In genomic region chr4:72351521-72351920, GRCh38 we compare ENCODE assay signal across 20 cellular contexts.
DNase-seq lines count a peak whose midpoint lies in the region; ATAC-seq, FAIRE-seq and TF ChIP-seq lines count a peak whose summit lies in the region.
"Had no signal": no experiment of that assay in that cellular context is flagged by ENCODE, and none has a peak within 500 bp of the region (broad histone marks: within the 10 kb centered on the region; RNA-seq: fewer than 3 reads in every experiment).

No MANE protein-coding gene starts in this region.

- BruUV-seq in PC-3 (replicated peaks; lab: Mats Ljungman, UMichigan), result no TSS peak

- H3F3A ChIP-seq in PC-3 (ENCODE audit: low read length, unreplicated experiment), result no peaks in the 10 kb centered on the region

- H3K9me3 ChIP-seq in PC-3 (ENCODE audit: low read length), result no peaks in the 10 kb centered on the region
- H3K9me3 ChIP-seq: A549; BLaER1 treated with 17β-estradiol and CSF1 and Interleukin-3, amounts not matched to agents 10 nM and 100 nM; Caco-2 had no signal

- no peak overlapping the region for H3K27ac ChIP-seq in PC-3 (ENCODE audit: low read length)
- H3K27ac ChIP-seq: A549; BLaER1 treated with 17β-estradiol and CSF1 and Interleukin-3, amounts not matched to agents 10 nM and 100 nM had no signal

- peaks cover 9% of the 10 kb centered on the region for H3K9me3 Mint-ChIP-seq in mesothelial cell of epicardium
- H3K9me3 Mint-ChIP-seq: CD4-positive, alpha-beta T cell; CD8-positive, alpha-beta T cell had no signal

- no peak overlapping the region for H3K4me3 ChIP-seq in PC-3 (ENCODE audit: low read length)
- H3K4me3 ChIP-seq: A549; BLaER1 treated with 17β-estradiol and CSF1 and Interleukin-3, amounts not matched to agents 10 nM and 100 nM; GM12878 had no signal

- intact Hi-C loops in PC-3 (cut with micrococcal nuclease), result no loop called here

- H3K36me3 Mint-ChIP-seq in mesothelial cell of epicardium, result no peaks in the 10 kb centered on the region
- H3K36me3 Mint-ChIP-seq: CD8-positive, alpha-beta T cell had no signal

- H3K27me3 ChIP-seq in PC-3 (ENCODE audit: low read length), result no peaks in the 10 kb centered on the region
- H3K27me3 ChIP-seq: BLaER1 treated with 17β-estradiol and CSF1 and Interleukin-3, amounts not matched to agents 10 nM and 100 nM had no signal

- peaks cover 9% of the 10 kb centered on the region for H3K4me1 Mint-ChIP-seq in mesothelial cell of epicardium
- H3K4me1 Mint-ChIP-seq: B cell had no signal

- CTCF ChIA-PET in PC-3 (lab: Charles Lee), result no interaction called here

- H3K9me2 ChIP-seq in PC-3 (replicated peaks; ENCODE audit: low read length), result no peaks in the 10 kb centered on the region

- no peaks in the 10 kb centered on the region for H3K36me3 ChIP-seq in PC-3 (ENCODE audit: low read depth, low read length)
- H3K36me3 ChIP-seq: BLaER1 treated with 17β-estradiol and CSF1 and Interleukin-3, amounts not matched to agents 10 nM and 100 nM had no signal

- no peak for DNase-seq in PC-3
- no peak for DNase-seq in mesothelial cell of epicardium (ENCODE audit: low spot score in 2 of 2, unreplicated experiment in 2 of 2)
- DNase-seq in HUDEP-2 (lab: John Stamatoyannopoulos, UW; ENCODE audit: unreplicated experiment in 76 of 76), result no peak
- DNase-seq in superior temporal gyrus (ENCODE audit: extremely low spot score), result no peak
- no peak for DNase-seq in activated T-cell treated with anti-CD3 and anti-CD28 coated beads, Interleukin-2, amount 50 U/mL, for 48 hours
- DNase-seq: AML-193; Caco-2; Calu3; CD4-positive, alpha-beta T cell; CD8-positive, alpha-beta T cell; DMS79 treated with DMSO at 0.1 percent for 48 hours; GDM1 had no signal

- peaks cover 20% of the 10 kb centered on the region for H3K4me1 ChIP-seq in PC-3 (ENCODE audit: insufficient read depth, low read length)
- H3K4me1 ChIP-seq: A549; BLaER1 treated with 17β-estradiol and CSF1 and Interleukin-3, amounts not matched to agents 10 nM and 100 nM had no signal

- ATAC-seq in PC-3 (no peak; the same call in 1 of the 2 replicates), HG02623 (IDR thresholded peaks at IDR 0.05; ENCODE audit: unreplicated experiment) (no peak)
- ATAC-seq: A549; CD8-positive, alpha-beta T cell; GM12878 had no signal

- no peak overlapping the region for H3K4me3 Mint-ChIP-seq in mesothelial cell of epicardium
- H3K4me3 Mint-ChIP-seq: B cell; CD4-positive, alpha-beta T cell; CD8-positive, alpha-beta T cell had no signal

- H3K27me3 Mint-ChIP-seq in mesothelial cell of epicardium (ENCODE audit: low read depth), result no peaks in the 10 kb centered on the region
- H3K27me3 Mint-ChIP-seq: B cell had no signal

- 0 out of 2 replicates have a peak overlapping the region, but pooled peaks have one; percentile 52 for H3K4me2 ChIP-seq in PC-3 (ENCODE audit: low read length)
- H3K4me2 ChIP-seq: A549; BLaER1 treated with 17β-estradiol and CSF1 and Interleukin-3, amounts not matched to agents 10 nM and 100 nM had no signal

- peak overlapping the region; percentile 41 for H3K27ac Mint-ChIP-seq in mesothelial cell of epicardium
- H3K27ac Mint-ChIP-seq: B cell; CD4-positive, alpha-beta T cell; CD8-positive, alpha-beta T cell had no signal

- H3K9ac ChIP-seq in PC-3 (ENCODE audit: low read length), result no peak overlapping the region
- H3K9ac ChIP-seq: BLaER1 treated with 17β-estradiol and CSF1 and Interleukin-3, amounts not matched to agents 10 nM and 100 nM had no signal

- no peaks in the 10 kb centered on the region for H3K79me2 ChIP-seq in PC-3 (ENCODE audit: low read length)

- H2AFZ ChIP-seq in PC-3 (ENCODE audit: low read length), result no peak overlapping the region

- TF ChIP-seq CTCF in PC-3 (conservative IDR thresholded peaks at IDR 0.05; ENCODE audit: low read depth, low read length), result no peak
- TF ChIP-seq CTCF in mesothelial cell of epicardium (IDR thresholded peaks at IDR 0.05; ENCODE audit: unreplicated experiment), result no peak

- no peaks in the 10 kb centered on the region for H4K20me1 ChIP-seq in PC-3 (ENCODE audit: low read length)
- H4K20me1 ChIP-seq: BLaER1 treated with 17β-estradiol and CSF1 and Interleukin-3, amounts not matched to agents 10 nM and 100 nM had no signal

- POLR2A ChIA-PET in PC-3 (lab: Charles Lee; ENCODE audit: unreplicated experiment), result no interaction called here

- FAIRE-seq in G401.6 (lab: Jason Lieb, UNC), result peak; percentile 13
- FAIRE-seq: A549, GM12878, GM12892, GM18507 had no signal
